ENCODE assay signal across 8 cellular contexts in genomic region chr19:11345122-11345752, GRCh38. TPM values are rescaled to one million over a fixed set of nuclear protein-coding genes. Genes with fewer than 3 reads are reported as not detected.
DNase-seq lines count a peak whose midpoint lies in the region; ATAC-seq, FAIRE-seq and TF ChIP-seq lines count a peak whose summit lies in the region.

No MANE protein-coding gene starts in this region.

- H2AFZ ChIP-seq in PC-3 (ENCODE audit: low read length), result peak overlapping the region; percentile 86

- peaks cover 23% of the 10 kb centered on the region for H3K79me2 ChIP-seq in PC-3 (ENCODE audit: low read length)

- H3K36me3 ChIP-seq in PC-3 (ENCODE audit: low read depth, low read length) (peaks cover 7% of the 10 kb centered on the region), esophagus (ENCODE audit: control insufficient read depth in 2 of 2, insufficient read depth in 2 of 2, low read length in 1 of 2) (peaks cover 0 to 3% of the 10 kb centered on the region in 2 donors), gastrocnemius medialis (peaks cover 0 to 21% of the 10 kb centered on the region in 2 donors)

- H3F3A ChIP-seq in PC-3 (ENCODE audit: low read length, unreplicated experiment), result no peaks in the 10 kb centered on the region

- H3K4me3 ChIP-seq in PC-3 (ENCODE audit: low read length) (peak overlapping the region; percentile 80), esophagus (ENCODE audit: low read depth in 1 of 2, low read length in 2 of 2) (peak overlapping the region; percentile 77 to 79), gastrocnemius medialis (peak overlapping the region; percentile 78 to 92 (median 84))

- no TSS peak for BruUV-seq in PC-3 (replicated peaks; lab: Mats Ljungman, UMichigan)

- FAIRE-seq in GM12891 (lab: Jason Lieb, UNC), result peak; percentile 72

- H3K9me2 ChIP-seq in PC-3 (replicated peaks; ENCODE audit: low read length), result no peaks in the 10 kb centered on the region

- H3K4me1 ChIP-seq in PC-3 (ENCODE audit: insufficient read depth, low read length) (peaks cover 36% of the 10 kb centered on the region), esophagus (ENCODE audit: control insufficient read depth in 2 of 2, insufficient read depth in 2 of 2, low read length in 1 of 2) (peaks cover 6 to 8% of the 10 kb centered on the region in 2 donors), gastrocnemius medialis (peaks cover 21 to 24% of the 10 kb centered on the region in 2 donors)

- no peaks in the 10 kb centered on the region for H4K20me1 ChIP-seq in PC-3 (ENCODE audit: low read length)

- H3K27ac ChIP-seq in PC-3 (ENCODE audit: low read length) (peak overlapping the region; percentile 72), esophagus (ENCODE audit: low read depth in 2 of 2, low read length in 1 of 2) (peak overlapping the region; percentile 36 to 95), gastrocnemius medialis (peak overlapping the region; percentile 91 to 93 (median 93))

- DNase-seq in GM12891 (ENCODE audit: insufficient read length, low spot score), result no peak
- peak; percentile 63 for DNase-seq in PC-3
- no peak for DNase-seq in gastrocnemius medialis
- DNase-seq in activated effector memory CD4-positive, alpha-beta T cell treated with Interleukin-2 at 50 U/mL for 16 hours, result no peak

- H3K9me3 ChIP-seq in PC-3 (ENCODE audit: low read length), result no peaks in the 10 kb centered on the region
- peaks cover 0 to 4% of the 10 kb centered on the region in 2 donors for H3K9me3 ChIP-seq in esophagus (ENCODE audit: control insufficient read depth in 2 of 2, insufficient read depth in 1 of 2, low read depth in 1 of 2, low read length in 1 of 2)
- H3K9me3 ChIP-seq in gastrocnemius medialis, result no peaks in the 10 kb centered on the region

- peak overlapping the region; percentile 87 for H3K9ac ChIP-seq in PC-3 (ENCODE audit: low read length)

- POLR2A ChIA-PET in PC-3 (lab: Charles Lee; ENCODE audit: unreplicated experiment), result interaction anchor here (0.9 kb wide), 1 partner anchor 36 kb away, joined by 9 read pairs; no protein-coding TSS in a partner anchor

- H3K4me2 ChIP-seq in PC-3 (ENCODE audit: low read length), result peak overlapping the region; percentile 84

- CTCF ChIA-PET in PC-3 (lab: Charles Lee), result interaction anchor here (0.7 to 1.9 kb wide), 5 partner anchors 32 to 51 kb away, joined by 3 to 9 read pairs (median 7); no protein-coding TSS in a partner anchor

- 36 to 38% methylated on average over 14 of the region's 14 CpGs for WGBS in esophagus, 2 donors

- H3K27me3 ChIP-seq in PC-3 (ENCODE audit: low read length) (no peaks in the 10 kb centered on the region), esophagus (ENCODE audit: control insufficient read depth in 1 of 2, insufficient read depth in 2 of 2, low read length in 2 of 2) (no peaks in the 10 kb centered on the region), gastrocnemius medialis (no peaks in the 10 kb centered on the region)

- TF ChIP-seq CTCF in PC-3 (conservative IDR thresholded peaks at IDR 0.05; ENCODE audit: low read depth, low read length) (no peak), gastrocnemius medialis (IDR thresholded peaks at IDR 0.05 in 4 of 5, conservative IDR thresholded peaks at IDR 0.05 in 1 of 5) (no peak)

- TF ChIP-seq POLR2A in GM12891 (IDR thresholded peaks at IDR 0.05; ENCODE audit: low read depth, low read length) (no peak), gastrocnemius medialis (IDR thresholded peaks at IDR 0.05) (no peak)

- intact Hi-C loops in PC-3 (cut with micrococcal nuclease), result no loop called here
- intact Hi-C loops in gastrocnemius medialis (cut with DNase I; ENCODE audit: low total_unique reads), result no loop called here

- in situ Hi-C loops in gastrocnemius medialis (cut with MboI; ENCODE audit: low sequenced_read_pairs in 4 of 4), result no loop called here

- ATAC-seq in PC-3, result 0 out of 2 replicates have a peak, but pooled peaks have one; percentile 2
- ATAC-seq in gastrocnemius medialis, result no peak
- ATAC-seq in activated CD4-positive, CD25-positive, alpha-beta regulatory T cell treated with anti-CD3 and anti-CD28 coated beads, Interleukin-2, amount 50 U/mL, for 24 hours, result no peak
- ATAC-seq in GM21528 (IDR thresholded peaks at IDR 0.05; ENCODE audit: low FRiP score, unreplicated experiment), result no peak
- no peak for ATAC-seq in HG03460 (IDR thresholded peaks at IDR 0.05; ENCODE audit: unreplicated experiment)

TF ChIP-seq in GM12891, 5 proteins besides CTCF, POLR2A, EP300 and RAD21:
- TF ChIP-seq POLR2AphosphoS5 (IDR thresholded peaks at IDR 0.05; ENCODE audit: low read depth, low read length), result no peak
- no peak for TF ChIP-seq POU2F2 (IDR thresholded peaks at IDR 0.05; ENCODE audit: low read depth, low read length)
- TF ChIP-seq TAF1 (IDR thresholded peaks at IDR 0.05; ENCODE audit: low read depth, low read length), result no peak
- TF ChIP-seq PAX5 (IDR thresholded peaks at IDR 0.05; ENCODE audit: insufficient read depth, low read length, severe bottlenecking), result no peak
- no peak for TF ChIP-seq SPI1 (IDR thresholded peaks at IDR 0.05; ENCODE audit: low read depth, low read length)

RNA-seq across cellular contexts. Expression of gene TMEM205, which starts 0.8 kb away (rescaled TPM):
- 64.5 TPM for polyA plus RNA-seq in GM12891 (2012; ENCODE audit: low read depth, missing spikeins)
- total RNA-seq in PC-3 (2014; rRNA removed), result 202 and 224 TPM in 2 replicates
- polyA plus RNA-seq in esophagus, result 10 to 100 TPM; 39.8 to 67.1 TPM
- 100 to 1,000 TPM; 159 to 284 (median 164) TPM for total RNA-seq in gastrocnemius medialis

RNA-seq across cellular contexts. Expression of gene CCDC159, which starts 1.1 kb away (rescaled TPM):
- 20.4 TPM for polyA plus RNA-seq in GM12891 (2012; ENCODE audit: low read depth, missing spikeins)
- total RNA-seq in PC-3 (2014; rRNA removed) (10.3 and 14.5 TPM in 2 replicates), gastrocnemius medialis (1 to 10 TPM in 3 of 4 donors, under 1 TPM in 1; 0.85 to 9.2 (median 2.0) TPM)
- 10 to 100 TPM; 22.5 to 47.6 TPM for polyA plus RNA-seq in esophagus

RNA-seq across cellular contexts. Expression of gene RAB3D, which starts 5.8 kb away (rescaled TPM):
- polyA plus RNA-seq in GM12891 (2012; ENCODE audit: low read depth, missing spikeins), result 1.9 TPM
- total RNA-seq in PC-3 (2014; rRNA removed), result 34.4 and 37.9 TPM in 2 replicates
- polyA plus RNA-seq in esophagus, result 10 to 100 TPM; 21.7 to 25.7 TPM
- 1 to 10 TPM; 1.5 to 3.9 (median 2.4) TPM for total RNA-seq in gastrocnemius medialis

RNA-seq across cellular contexts. Expression of gene PLPPR2, which starts 10.0 kb away (rescaled TPM):
- polyA plus RNA-seq in GM12891 (2012; ENCODE audit: low read depth, missing spikeins), result 1.7 TPM
- total RNA-seq in PC-3 (2014; rRNA removed) (38.0 and 51.2 TPM in 2 replicates), gastrocnemius medialis (10 to 100 TPM; 18.6 to 46.2 (median 36.9) TPM)
- 1 to 10 TPM; 7.3 to 8.6 TPM for polyA plus RNA-seq in esophagus

RNA-seq across cellular contexts. Expression of gene SWSAP1, which starts 29.2 kb away (rescaled TPM):
- polyA plus RNA-seq in GM12891 (2012; ENCODE audit: low read depth, missing spikeins), result 1.9 TPM
- total RNA-seq in PC-3 (2014; rRNA removed), result 5.2 and 6.1 TPM in 2 replicates
- 1 to 10 TPM; 2.2 to 2.8 TPM for polyA plus RNA-seq in esophagus
- total RNA-seq in gastrocnemius medialis, result 1 to 10 TPM in 3 of 4 donors, under 1 TPM in 1; 0.51 to 1.7 (median 1.2) TPM
